ENCODE assay signal across 1 cellular context in the genomic region with DNA sequence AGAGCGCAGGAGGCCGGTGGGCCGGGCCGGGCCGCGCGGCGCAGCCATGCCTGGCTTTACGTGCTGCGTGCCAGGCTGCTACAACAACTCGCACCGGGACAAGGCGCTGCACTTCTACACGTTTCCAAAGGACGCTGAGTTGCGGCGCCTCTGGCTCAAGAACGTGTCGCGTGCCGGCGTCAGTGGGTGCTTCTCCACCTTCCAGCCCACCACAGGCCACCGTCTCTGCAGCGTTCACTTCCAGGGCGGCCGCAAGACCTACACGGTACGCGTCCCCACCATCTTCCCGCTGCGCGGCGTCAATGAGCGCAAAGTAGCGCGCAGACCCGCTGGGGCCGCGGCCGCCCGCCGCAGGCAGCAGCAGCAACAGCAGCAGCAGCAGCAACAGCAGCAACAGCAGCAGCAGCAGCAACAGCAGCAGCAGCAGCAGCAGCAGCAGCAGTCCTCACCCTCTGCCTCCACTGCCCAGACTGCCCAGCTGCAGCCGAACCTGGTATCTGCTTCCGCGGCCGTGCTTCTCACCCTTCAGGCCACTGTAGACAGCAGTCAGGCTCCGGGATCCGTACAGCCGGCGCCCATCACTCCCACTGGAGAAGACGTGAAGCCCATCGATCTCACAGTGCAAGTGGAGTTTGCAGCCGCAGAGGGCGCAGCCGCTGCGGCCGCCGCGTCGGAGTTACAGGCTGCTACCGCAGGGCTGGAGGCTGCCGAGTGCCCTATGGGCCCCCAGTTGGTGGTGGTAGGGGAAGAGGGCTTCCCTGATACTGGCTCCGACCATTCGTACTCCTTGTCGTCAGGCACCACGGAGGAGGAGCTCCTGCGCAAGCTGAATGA.
TF ChIP-seq lines count a peak whose summit lies in the region.

No MANE protein-coding gene starts in this region.

TF ChIP-seq in Ishikawa, 13 proteins besides CTCF, POLR2A, EP300 and RAD21:
- peak; percentile 86 for TF ChIP-seq MAX (IDR thresholded peaks at IDR 0.05)
- no peak for TF ChIP-seq ZBTB7A (IDR thresholded peaks at IDR 0.05; ENCODE audit: low read depth)
- TF ChIP-seq REST (IDR thresholded peaks at IDR 0.05; ENCODE audit: low read depth) = no peak
- peak; percentile 32; the same call in 1 of the 2 replicates for TF ChIP-seq YY1 (IDR thresholded peaks at IDR 0.05; ENCODE audit: low read depth)
